Comparison of ENCODE assay signal across 15 cellular contexts in the genomic region with DNA sequence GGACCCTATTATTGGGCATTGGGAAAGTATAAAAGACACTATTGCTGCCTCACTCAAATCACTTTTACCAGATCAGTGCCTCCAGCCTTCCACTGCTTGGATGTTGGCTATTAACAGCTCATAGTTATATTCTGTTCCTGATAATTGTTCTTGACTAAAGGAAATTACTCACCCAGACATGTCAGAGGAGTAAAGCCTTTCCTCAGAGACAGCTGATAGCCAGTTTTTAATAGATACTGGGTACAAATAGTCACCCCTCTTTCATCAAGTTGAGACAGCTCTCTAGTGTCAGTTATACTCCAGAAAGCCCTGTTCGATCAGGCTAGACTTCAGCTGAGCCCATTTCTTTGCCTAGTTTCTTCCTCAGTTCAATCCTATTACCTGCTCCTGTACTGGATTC.
A peak's percentile ranks its signal among the peaks of the same experiment; 100 is the strongest.
DNase-seq lines count a peak whose midpoint lies in the region; ATAC-seq and TF ChIP-seq lines count a peak whose summit lies in the region.
"Had no signal": no experiment of that assay in that cellular context is flagged by ENCODE, and none has a peak within 500 bp of the region (broad histone marks: within the 10 kb centered on the region; RNA-seq: fewer than 3 reads in every experiment).

No MANE protein-coding gene starts in this region.

- H3K4me3 Mint-ChIP-seq in HFFc6, result no peak overlapping the region

- H3K36me3 Mint-ChIP-seq in HFFc6 (ENCODE audit: low read depth), result peaks cover 4% of the 10 kb centered on the region; the same call in 1 of the 2 replicates

- TF ChIP-seq CTCF in HFFc6 (IDR thresholded peaks at IDR 0.05) (no peak), left ventricle myocardium inferior (IDR thresholded peaks at IDR 0.05; ENCODE audit: borderline replicate concordance) (no peak)

- H3K27ac ChIP-seq in left ventricle myocardium inferior (replicated peaks), result peak overlapping the region; percentile 66
- H3K27ac ChIP-seq: A549 had no signal

- H3K27ac Mint-ChIP-seq in HFFc6, result no peak overlapping the region

- no peak overlapping the region for H3K4me3 ChIP-seq in left ventricle myocardium inferior
- H3K4me3 ChIP-seq: A549, HAP-1 had no signal

- H3K4me1 ChIP-seq in left ventricle myocardium inferior, result peaks cover 8% of the 10 kb centered on the region
- H3K4me1 ChIP-seq: A549, HAP-1 had no signal

- H3K36me3 ChIP-seq in left ventricle myocardium inferior, result no peaks in the 10 kb centered on the region
- H3K36me3 ChIP-seq: HAP-1 had no signal

- H3K27me3 Mint-ChIP-seq in HFFc6 (ENCODE audit: insufficient read depth), result no peaks in the 10 kb centered on the region

- no peaks in the 10 kb centered on the region for H3K27me3 ChIP-seq in left ventricle myocardium inferior (ENCODE audit: low read depth)

- H3K4me1 Mint-ChIP-seq in HFFc6 (ENCODE audit: low read depth), result peaks cover 12% of the 10 kb centered on the region

- ATAC-seq in GM18861 (IDR thresholded peaks at IDR 0.05; ENCODE audit: unreplicated experiment) (no peak), GM21576 (IDR thresholded peaks at IDR 0.05; ENCODE audit: unreplicated experiment) (no peak), GM19324 (IDR thresholded peaks at IDR 0.05; ENCODE audit: low FRiP score, unreplicated experiment) (no peak)
- ATAC-seq: A549 had no signal

- H3K9me3 Mint-ChIP-seq in HFFc6, result no peaks in the 10 kb centered on the region

- no peaks in the 10 kb centered on the region for H3K9me3 ChIP-seq in left ventricle myocardium inferior (replicated peaks)
- H3K9me3 ChIP-seq: A549, HAP-1 had no signal

- DNase-seq in HFFc6 (peak; percentile 4), dermis blood vessel endothelial cell (peak; percentile 35), left ventricle myocardium inferior (no peak), myocyte (ENCODE audit: low read depth) (peak; percentile 14)
- DNase-seq: C1 segment of cervical spinal cord, DMS 273 treated with DMSO at 0.1 percent for 48 hours, GF-D8, NCI-H187, NCI-H345, NCI-H69 had no signal

- intact Hi-C loops in left ventricle myocardium inferior (cut with micrococcal nuclease), result no loop called here
